Comparison of ENCODE assay signal across 9 cellular contexts in genomic region chr6:110357298-110357695, GRCh38. TPM values are rescaled to one million over a fixed set of nuclear protein-coding genes. Genes with fewer than 3 reads are reported as not detected.
DNase-seq lines count a peak whose midpoint lies in the region; ATAC-seq and TF ChIP-seq lines count a peak whose summit lies in the region.
"Had no signal": no experiment of that assay in that cellular context is flagged by ENCODE, and none has a peak within 500 bp of the region (broad histone marks: within the 10 kb centered on the region; RNA-seq: fewer than 3 reads in every experiment).

No MANE protein-coding gene starts in this region.

- no peaks in the 10 kb centered on the region for H3K36me3 ChIP-seq in Karpas-422 (ENCODE audit: insufficient read depth, low read length)

- no peak overlapping the region for H3K27ac ChIP-seq in Karpas-422 (ENCODE audit: low read length)

- no peaks in the 10 kb centered on the region for H3K9me2 ChIP-seq in Karpas-422 (replicated peaks; ENCODE audit: insufficient read depth, low read length)

- peak overlapping the region; percentile 34 for H3K4me3 ChIP-seq in AG09309 (ENCODE audit: control insufficient read depth, low read depth, low read length)
- peak overlapping the region; percentile 25 for H3K4me3 ChIP-seq in epithelial cell of esophagus (ENCODE audit: low read length)
- no peak overlapping the region for H3K4me3 ChIP-seq in Karpas-422 (ENCODE audit: low read length)

- no peak overlapping the region for H2AFZ ChIP-seq in Karpas-422 (ENCODE audit: low read length)

- H3K4me1 Mint-ChIP-seq in nephron = peaks cover 75% of the 10 kb centered on the region

- no peaks in the 10 kb centered on the region for H3K4me1 ChIP-seq in Karpas-422 (ENCODE audit: low read length)

- H3K4me3 Mint-ChIP-seq in nephron = peak overlapping the region; percentile 77 to 95 (median 92)

- ATAC-seq in HG02852 (IDR thresholded peaks at IDR 0.05; ENCODE audit: unreplicated experiment) = no peak

- H4K20me1 ChIP-seq in Karpas-422 (ENCODE audit: insufficient read depth, low read depth, low read length) = no peaks in the 10 kb centered on the region

- no peak overlapping the region for H3K4me2 ChIP-seq in Karpas-422 (ENCODE audit: low read depth, low read length, poor library complexity, severe bottlenecking)

- H3K9me3 Mint-ChIP-seq in nephron = peaks cover 8% of the 10 kb centered on the region

- peaks cover 3% of the 10 kb centered on the region for H3K27me3 Mint-ChIP-seq in nephron (ENCODE audit: low read depth)

- H3K9ac ChIP-seq in Karpas-422 (ENCODE audit: low read length) = no peak overlapping the region

- peak overlapping the region; percentile 87 to 99 (median 93) for H3K27ac Mint-ChIP-seq in nephron
- H3K27ac Mint-ChIP-seq: activated naive CD4-positive, alpha-beta T cell treated with anti-CD3 and anti-CD28 coated beads, Interleukin-2, amount 50 U/mL, for 72 hours had no signal

- H3K36me3 Mint-ChIP-seq in nephron (ENCODE audit: low read depth) = no peaks in the 10 kb centered on the region

- TF ChIP-seq CTCF in AG09309 (IDR thresholded peaks at IDR 0.05; ENCODE audit: control insufficient read depth, insufficient read depth, low read depth, low read length, missing control alignments) = no peak
- no peak for TF ChIP-seq CTCF in epithelial cell of esophagus (IDR thresholded peaks at IDR 0.05; ENCODE audit: insufficient read depth, low read depth, low read length, missing control alignments)
- TF ChIP-seq CTCF in nephron (IDR thresholded peaks at IDR 0.05; ENCODE audit: unreplicated experiment in 3 of 3) = no peak

- DNase-seq in AG09309 (ENCODE audit: low read depth) (no peak), NCI-H524 (lab: John Stamatoyannopoulos, UW) (peak; percentile 79 to 82), epithelial cell of esophagus (ENCODE audit: low read depth) (no peak), Karpas-422 (no peak), HPDE6-E6E7 (ENCODE audit: extremely low spot score) (no peak), LoVo (ENCODE audit: low spot score) (no peak)

- H3K27me3 ChIP-seq in Karpas-422 (ENCODE audit: low read length) = no peaks in the 10 kb centered on the region

- H3K79me2 ChIP-seq in Karpas-422 (ENCODE audit: low read length) = no peaks in the 10 kb centered on the region

- no peaks in the 10 kb centered on the region for H3K9me3 ChIP-seq in Karpas-422 (ENCODE audit: low read length)

RNA-seq across cellular contexts. Expression of gene METTL24, which starts 0.9 kb away (rescaled TPM):
- total RNA-seq in Karpas-422 (2014; rRNA removed; shearing (Covaris generic); ENCODE audit: low replicate concordance) = not detected in 2 replicates
- total RNA-seq: activated naive CD4-positive, alpha-beta T cell treated with anti-CD3 and anti-CD28 coated beads, Interleukin-2, amount 50 U/mL, for 72 hours had no signal

RNA-seq across cellular contexts. Expression of gene DDO, which starts 58.1 kb away (rescaled TPM):
- not detected in 2 replicates for total RNA-seq in Karpas-422 (2014; rRNA removed; shearing (Covaris generic); ENCODE audit: low replicate concordance)

Comparison
In these comparisons a context has a peak if more than half of its experiments do, and no peak if none do; other contexts are left out.
1. DNase-seq: peak in NCI-H524 (2 of 2); none in AG09309 (single experiment), epithelial cell of esophagus (single experiment), Karpas-422 (single experiment), HPDE6-E6E7 (single experiment) and LoVo (single experiment).